Comparison of ENCODE assay signal across 11 cellular contexts in genomic region chr6:111711989-111712388, GRCh38.
DNase-seq lines count a peak whose midpoint lies in the region; ATAC-seq, FAIRE-seq and TF ChIP-seq lines count a peak whose summit lies in the region.
"Had no signal": no experiment of that assay in that cellular context is flagged by ENCODE, and none has a peak within 500 bp of the region (broad histone marks: within the 10 kb centered on the region; RNA-seq: fewer than 3 reads in every experiment).

No MANE protein-coding gene starts in this region.

- intact Hi-C loops in CD4-positive, alpha-beta T cell (cut with DNase I, micrococcal nuclease), result loop anchor here (2.0 to 5.0 kb wide), 5 partner anchors 35 to 161 kb away; partner anchors contain the start of gene FYN (in 1 of the 2)

- no peaks in the 10 kb centered on the region for H3K9me3 ChIP-seq in CD4-positive, alpha-beta T cell (ENCODE audit: control insufficient read depth, low read length)

- CTCF ChIA-PET in CD4-positive, alpha-beta T cell (lab: Charles Lee), result interaction anchor here (1.0 kb wide), 1 partner anchor 261 kb away, joined by 3 read pairs; no protein-coding TSS in a partner anchor

- in situ Hi-C loops in brain microvascular endothelial cell (cut with HindIII; ENCODE audit: low pct_ligation_motif_present, low sequenced_read_pairs), result no loop called here

- peaks cover 94% of the 10 kb centered on the region for H3K36me3 Mint-ChIP-seq in CD4-positive, alpha-beta T cell (ENCODE audit: low read depth)
- H3K36me3 Mint-ChIP-seq in neural crest cell (ENCODE audit: low read depth), result peaks cover 14% of the 10 kb centered on the region

- no peak for TF ChIP-seq CTCF in CD4-positive, alpha-beta T cell (IDR thresholded peaks at IDR 0.05)
- TF ChIP-seq CTCF in brain microvascular endothelial cell (IDR thresholded peaks at IDR 0.05; ENCODE audit: low read depth, low read length, missing control alignments), result no peak
- no peak for TF ChIP-seq CTCF in neural crest cell (conservative IDR thresholded peaks at IDR 0.05)

- H3K27ac ChIP-seq in CD4-positive, alpha-beta T cell (ENCODE audit: low read depth, low read length), result peak overlapping the region; percentile 39
- H3K27ac ChIP-seq in brain microvascular endothelial cell, result peak overlapping the region; percentile 17

- peaks cover 14% of the 10 kb centered on the region for H3K36me3 ChIP-seq in brain microvascular endothelial cell (replicated peaks)

- POLR2A ChIA-PET in CD4-positive, alpha-beta T cell (lab: Charles Lee), result interaction anchor here (0.7 to 1.4 kb wide), 7 partner anchors 41 to 328 kb away, joined by 3 to 4 read pairs (median 3); no protein-coding TSS in a partner anchor

- H3K4me1 Mint-ChIP-seq in CD4-positive, alpha-beta T cell (ENCODE audit: low read depth), result peaks cover 76% of the 10 kb centered on the region
- peaks cover 60% of the 10 kb centered on the region for H3K4me1 Mint-ChIP-seq in neural crest cell

- no peak for FAIRE-seq in HTR-8/SVneo (lab: Jason Lieb, UNC)
- FAIRE-seq: islet of Langerhans had no signal

- ATAC-seq in CD4-positive, alpha-beta T cell (ENCODE audit: poor library complexity), result peak; percentile 2

- DNase-seq in CD4-positive, alpha-beta T cell, result no peak
- DNase-seq in NCI-H1105 (lab: John Stamatoyannopoulos, UW) (peak; percentile 24), brain microvascular endothelial cell (no peak), neural crest cell (ENCODE audit: low read depth, low spot score) (no peak), HTR-8/SVneo (ENCODE audit: insufficient read length, low spot score) (no peak), NCI-H187 (lab: John Stamatoyannopoulos, UW) (no peak), inferior parietal cortex (ENCODE audit: extremely low spot score) (no peak), dermis blood vessel endothelial cell (no peak)
- DNase-seq: H9; stimulated activated naive CD4-positive, alpha-beta T cell treated with Interleukin-2 at 50 U/mL for 16 hours had no signal

- no peaks in the 10 kb centered on the region for H3K9me3 Mint-ChIP-seq in CD4-positive, alpha-beta T cell
- H3K9me3 Mint-ChIP-seq in neural crest cell, result no peaks in the 10 kb centered on the region
- H3K9me3 Mint-ChIP-seq: H9 had no signal

- no peak overlapping the region for H3K4me3 ChIP-seq in brain microvascular endothelial cell (ENCODE audit: low read depth, low read length)

- H3K27me3 Mint-ChIP-seq in CD4-positive, alpha-beta T cell, result no peaks in the 10 kb centered on the region
- no peaks in the 10 kb centered on the region for H3K27me3 Mint-ChIP-seq in neural crest cell (ENCODE audit: low read depth)

- no peaks in the 10 kb centered on the region for H3K27me3 ChIP-seq in CD4-positive, alpha-beta T cell (ENCODE audit: control insufficient read depth, insufficient read depth, low read length)
- H3K27me3 ChIP-seq in brain microvascular endothelial cell (replicated peaks), result no peaks in the 10 kb centered on the region

- H3K27ac Mint-ChIP-seq in CD4-positive, alpha-beta T cell, result peak overlapping the region; percentile 93
- peak overlapping the region; percentile 70 for H3K27ac Mint-ChIP-seq in neural crest cell (ENCODE audit: unreplicated experiment)

- peak overlapping the region; percentile 28 for H3K4me3 Mint-ChIP-seq in CD4-positive, alpha-beta T cell
- no peak overlapping the region for H3K4me3 Mint-ChIP-seq in neural crest cell
- H3K4me3 Mint-ChIP-seq: H9 had no signal
